Comparison of ENCODE assay signal across 8 cellular contexts in the genomic region with DNA sequence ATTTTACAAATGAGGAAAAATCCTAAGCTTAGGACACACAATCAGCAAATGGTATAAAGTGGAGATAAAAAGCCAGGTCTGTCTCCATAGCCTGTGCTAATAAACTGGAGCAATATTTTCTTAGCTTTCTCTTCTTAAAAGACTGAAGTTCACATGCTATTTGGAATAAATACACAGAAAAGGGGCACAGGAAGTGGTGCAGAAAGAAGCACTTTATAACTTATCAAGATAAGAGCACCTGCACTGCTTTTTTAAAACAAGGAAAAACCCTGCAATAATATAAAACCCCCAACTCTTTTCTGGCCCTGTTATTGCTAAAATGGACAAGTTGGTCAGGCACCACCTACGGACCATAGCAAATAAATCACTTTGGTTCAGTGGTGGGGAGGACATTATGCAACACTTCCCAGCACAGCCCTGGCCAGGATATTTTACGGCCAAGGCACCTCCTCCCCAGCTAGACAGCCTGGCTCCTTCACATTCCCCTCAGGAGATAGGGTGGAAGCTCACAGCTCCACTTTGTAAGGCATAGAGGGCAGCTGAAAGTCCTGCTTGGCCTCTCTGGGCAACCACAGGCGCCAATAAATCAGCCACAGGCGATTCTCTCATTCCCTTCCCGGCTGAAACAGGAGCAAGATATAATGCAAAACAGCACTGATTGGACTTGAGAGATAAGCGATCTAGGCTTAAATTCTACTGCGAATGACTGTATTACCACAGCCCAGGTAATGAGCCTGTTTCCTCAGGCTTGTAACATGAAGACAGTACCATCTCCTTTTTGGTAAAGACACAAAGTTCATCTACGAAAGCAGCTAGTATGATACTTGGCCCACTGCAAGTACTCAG. TPM values are rescaled to one million over a fixed set of nuclear protein-coding genes. Genes with fewer than 3 reads are reported as not detected.
DNase-seq lines count a peak whose midpoint lies in the region; ATAC-seq, FAIRE-seq and TF ChIP-seq lines count a peak whose summit lies in the region.

No MANE protein-coding gene starts in this region.

- TF ChIP-seq CTCF in GM12864 (IDR thresholded peaks at IDR 0.05; ENCODE audit: low read depth, low read length, missing control alignments) (no peak), D721Med (IDR thresholded peaks at IDR 0.05; ENCODE audit: insufficient read depth, missing control alignments) (no peak)

- H3K9ac ChIP-seq in muscle layer of colon (ENCODE audit: low read length), result peak overlapping the region; percentile 34

- no peaks in the 10 kb centered on the region for H3K9me3 ChIP-seq in muscle layer of colon (ENCODE audit: low read length)

- DNase-seq in A172 (ENCODE audit: low spot score) (peak; percentile 85), GM12864 (ENCODE audit: low read depth) (no peak), SK-N-DZ (ENCODE audit: low spot score) (peak; percentile 72), D721Med (ENCODE audit: insufficient read length, low spot score) (no peak), hippocampal formation (lab: John Stamatoyannopoulos, UW) (no peak)
- peak; percentile 8 for DNase-seq in effector CD4-positive, alpha-beta T cell

- H3K4me3 ChIP-seq in GM12864 (ENCODE audit: low read depth, low read length) (peak overlapping the region; percentile 70), muscle layer of colon (ENCODE audit: low read depth in 1 of 2, low read length in 2 of 2) (peak overlapping the region; percentile 5 to 79)

- H3K27ac ChIP-seq in muscle layer of colon (ENCODE audit: low read depth, low read length), result peak overlapping the region; percentile 100

- H3K36me3 ChIP-seq in muscle layer of colon (ENCODE audit: insufficient read depth, low read length), result no peaks in the 10 kb centered on the region

- no peak for FAIRE-seq in D721Med (lab: Jason Lieb, UNC)

- no peak for ATAC-seq in HG03108 (IDR thresholded peaks at IDR 0.05; ENCODE audit: unreplicated experiment)

- H3K27me3 ChIP-seq in muscle layer of colon (ENCODE audit: control insufficient read depth in 1 of 2, insufficient read depth in 2 of 2, low read length in 2 of 2), result no peaks in the 10 kb centered on the region

- H3K4me1 ChIP-seq in muscle layer of colon (ENCODE audit: insufficient read depth, low read length), result peaks cover 29% of the 10 kb centered on the region

RNA-seq across cellular contexts. Expression of gene ZBTB25, which starts 2.1 kb away (rescaled TPM):
- 1.1 and 2.2 TPM in 2 replicates for total RNA-seq in A172 (2014; rRNA removed; shearing (Covaris generic))
- 3.8 and 4.1 TPM in 2 replicates for polyA plus RNA-seq in SK-N-DZ (2014; cell fraction: cytosol; rRNA removed)
- 3.7 and 6.5 TPM in 2 replicates for polyA plus RNA-seq in SK-N-DZ (2014; cell fraction: nucleus; rRNA removed)

RNA-seq across cellular contexts. Expression of gene ZBTB1, which starts 3.0 kb away (rescaled TPM):
- 33.3 and 37.8 TPM in 2 replicates for total RNA-seq in A172 (2014; rRNA removed; shearing (Covaris generic))
- 25.5 and 27.8 TPM in 2 replicates for polyA plus RNA-seq in SK-N-DZ (2014; cell fraction: cytosol; rRNA removed)
- 36.4 and 47.0 TPM in 2 replicates for polyA plus RNA-seq in SK-N-DZ (2014; cell fraction: nucleus; rRNA removed)

RNA-seq across cellular contexts. Expression of gene AKAP5, which starts 36.2 kb away (rescaled TPM):
- 1.6 and 1.9 TPM in 2 replicates for total RNA-seq in A172 (2014; rRNA removed; shearing (Covaris generic))
- polyA plus RNA-seq in SK-N-DZ (2014; cell fraction: cytosol; rRNA removed), result 2.6 and 2.7 TPM in 2 replicates
- polyA plus RNA-seq in SK-N-DZ (2014; cell fraction: nucleus; rRNA removed), result 1.8 and 3.1 TPM in 2 replicates

RNA-seq across cellular contexts. Expression of gene HSPA2, which starts 39.0 kb away (rescaled TPM):
- 0.05 TPM in 1 of 2 replicates, not detected in the other for total RNA-seq in A172 (2014; rRNA removed; shearing (Covaris generic))
- 2.0 TPM in 2 replicates for polyA plus RNA-seq in SK-N-DZ (2014; cell fraction: cytosol; rRNA removed)
- polyA plus RNA-seq in SK-N-DZ (2014; cell fraction: nucleus; rRNA removed), result 1.3 and 2.4 TPM in 2 replicates

RNA-seq across cellular contexts. Expression of gene PPP1R36, which starts 48.2 kb away (rescaled TPM):
- 0.69 TPM in 1 of 2 replicates, not detected in the other for total RNA-seq in A172 (2014; rRNA removed; shearing (Covaris generic))
- polyA plus RNA-seq in SK-N-DZ (2014; cell fraction: cytosol; rRNA removed), result not detected in 2 replicates
- not detected in 2 replicates for polyA plus RNA-seq in SK-N-DZ (2014; cell fraction: nucleus; rRNA removed)

Comparison
In these comparisons a context has a peak if more than half of its experiments do, and no peak if none do; other contexts are left out.
1. DNase-seq: peak in A172 (single experiment), SK-N-DZ (single experiment) and effector CD4-positive, alpha-beta T cell (single experiment); none in GM12864 (single experiment), D721Med (single experiment) and hippocampal formation (0 of 2).